In genomic region chr10:99556225-99556523, GRCh38 we compare ENCODE assay signal across 23 cellular contexts. TPM values are rescaled to one million over a fixed set of nuclear protein-coding genes. Genes with fewer than 3 reads are reported as not detected.
A peak's percentile ranks its signal among the peaks of the same experiment; 100 is the strongest.
DNase-seq lines count a peak whose midpoint lies in the region; ATAC-seq, FAIRE-seq and TF ChIP-seq lines count a peak whose summit lies in the region.
"Had no signal": no experiment of that assay in that cellular context is flagged by ENCODE, and none has a peak within 500 bp of the region (broad histone marks: within the 10 kb centered on the region; RNA-seq: fewer than 3 reads in every experiment).

No MANE protein-coding gene starts in this region.

- no peak overlapping the region for H3K4me3 Mint-ChIP-seq in activated naive CD8-positive, alpha-beta T cell treated with anti-CD3 and anti-CD28 coated beads, Interleukin-2, amount 50 U/mL, for 24 hours
- no peak overlapping the region for H3K4me3 Mint-ChIP-seq in activated naive CD8-positive, alpha-beta T cell treated with anti-CD3 and anti-CD28 coated beads for 36 hours

- peak; percentile 35 for FAIRE-seq in GM12878 (lab: Jason Lieb, UNC)
- FAIRE-seq: GM12891, H1 had no signal

- RAD21 ChIA-PET in GM12878 (lab: Charles Lee; ENCODE audit: unreplicated experiment) = interaction anchor here (1.0 kb wide), 1 partner anchor 120 kb away, joined by 4 read pairs; no protein-coding TSS in a partner anchor

- peaks cover 17% of the 10 kb centered on the region for H3K4me1 ChIP-seq in GM12878 (ENCODE audit: control insufficient read depth, insufficient read depth, low read length)
- H3K4me1 ChIP-seq: BE2C had no signal

- no peaks in the 10 kb centered on the region for H3K79me2 ChIP-seq in GM12878 (ENCODE audit: control insufficient read depth, insufficient read depth, low read length)

- CTCF ChIA-PET in GM12878 (lab: Yijun Ruan, JAX) = interaction anchor here (5.8 to 11.1 kb wide), 2 partner anchors 57 to 120 kb away, joined by 43 to 201 read pairs; no protein-coding TSS in a partner anchor

- SMC1A ChIA-PET in GM12878 (lab: Charles Lee; ENCODE audit: uncharacterized antibody, unreplicated experiment) = interaction anchor here (1.1 to 1.2 kb wide), 3 partner anchors 12 to 120 kb away, joined by 3 to 4 read pairs (median 3); no protein-coding TSS in a partner anchor

- peaks cover 50% of the 10 kb centered on the region for H3K27me3 Mint-ChIP-seq in activated naive CD8-positive, alpha-beta T cell treated with anti-CD3 and anti-CD28 coated beads, Interleukin-2, amount 50 U/mL, for 24 hours
- peaks cover 72% of the 10 kb centered on the region for H3K27me3 Mint-ChIP-seq in activated naive CD8-positive, alpha-beta T cell treated with anti-CD3 and anti-CD28 coated beads for 36 hours

- peaks cover 12% of the 10 kb centered on the region for H3K4me1 Mint-ChIP-seq in activated naive CD8-positive, alpha-beta T cell treated with anti-CD3 and anti-CD28 coated beads, Interleukin-2, amount 50 U/mL, for 24 hours
- H3K4me1 Mint-ChIP-seq in activated naive CD8-positive, alpha-beta T cell treated with anti-CD3 and anti-CD28 coated beads for 36 hours = peaks cover 12% of the 10 kb centered on the region

- no peak overlapping the region for H3K4me3 ChIP-seq in GM12878

- no peaks in the 10 kb centered on the region for H3K9me3 Mint-ChIP-seq in activated naive CD8-positive, alpha-beta T cell treated with anti-CD3 and anti-CD28 coated beads, Interleukin-2, amount 50 U/mL, for 24 hours
- no peaks in the 10 kb centered on the region for H3K9me3 Mint-ChIP-seq in activated naive CD8-positive, alpha-beta T cell treated with anti-CD3 and anti-CD28 coated beads for 36 hours
- H3K9me3 Mint-ChIP-seq: CD4-positive, alpha-beta memory T cell had no signal

- H3K4me2 ChIP-seq in GM12878 (ENCODE audit: control insufficient read depth, insufficient read depth) = peak overlapping the region; percentile 78

- intact Hi-C loops in GM12878 (cut with micrococcal nuclease; ENCODE audit: unreplicated experiment) = loop anchor here (2.0 kb wide), 2 partner anchors 119 to 155 kb away; no protein-coding TSS in a partner anchor

- TF ChIP-seq EP300 in GM12878 (IDR thresholded peaks at IDR 0.05; ENCODE audit: borderline replicate concordance in 1 of 2, control insufficient read depth in 1 of 2, low read depth in 2 of 2, low read length in 2 of 2) = no peak

- 0% methylated on average over 1 of the region's 1 CpG for WGBS in GM12878 (ENCODE audit: insufficient coverage, insufficient replicate concordance, low lambda C conversion rate, missing lambda C conversion rate)

- H3K36me3 Mint-ChIP-seq in activated naive CD8-positive, alpha-beta T cell treated with anti-CD3 and anti-CD28 coated beads, Interleukin-2, amount 50 U/mL, for 24 hours (ENCODE audit: low read depth) = no peaks in the 10 kb centered on the region
- no peaks in the 10 kb centered on the region for H3K36me3 Mint-ChIP-seq in activated naive CD8-positive, alpha-beta T cell treated with anti-CD3 and anti-CD28 coated beads for 36 hours
- H3K36me3 Mint-ChIP-seq: CD4-positive, alpha-beta memory T cell had no signal

- no peak overlapping the region for H3K27ac Mint-ChIP-seq in activated naive CD8-positive, alpha-beta T cell treated with anti-CD3 and anti-CD28 coated beads, Interleukin-2, amount 50 U/mL, for 24 hours
- H3K27ac Mint-ChIP-seq in activated naive CD8-positive, alpha-beta T cell treated with anti-CD3 and anti-CD28 coated beads for 36 hours = no peak overlapping the region

- no peaks in the 10 kb centered on the region for H3K36me3 ChIP-seq in GM12878 (ENCODE audit: control insufficient read depth in 2 of 2, insufficient read depth in 2 of 2, low read length in 1 of 2)
- H3K36me3 ChIP-seq: BE2C had no signal

- POLR2A ChIA-PET in GM12878 (lab: Charles Lee) = no interaction called here

- no TSS peak for BruUV-seq in GM12878 (replicated peaks; lab: Mats Ljungman, UMichigan)

- no peak for TF ChIP-seq CTCF in GM12878 (IDR thresholded peaks at IDR 0.05 in 2 of 3, conservative IDR thresholded peaks at IDR 0.05 in 1 of 3; ENCODE audit: control insufficient read depth in 2 of 3, extremely low read depth in 1 of 3, insufficient read depth in 1 of 3, low read depth in 3 of 3, low read length in 3 of 3)

- peaks cover 0 to 2% of the 10 kb centered on the region in 2 experiments; a peak in 2 of 4 replicates for H3K27me3 ChIP-seq in GM12878 (replicated peaks in 1 of 2; ENCODE audit: control insufficient read depth in 2 of 2, insufficient read depth in 2 of 2, low read length in 1 of 2)

- in situ Hi-C loops in GM12878 (cut with MboI) = no loop called here

- no peak for DNase-seq in activated naive CD8-positive, alpha-beta T cell treated with anti-CD3 and anti-CD28 coated beads, Interleukin-2, amount 50 U/mL, for 24 hours
- no peak for DNase-seq in activated naive CD8-positive, alpha-beta T cell treated with anti-CD3 and anti-CD28 coated beads for 36 hours
- DNase-seq in GM12878 (ENCODE audit: low read depth, low spot score) (no peak), SK-N-DZ (ENCODE audit: low spot score) (no peak)
- no peak for DNase-seq in stimulated activated CD8-positive, alpha-beta memory T cell treated with anti-CD3 and anti-CD28 coated beads, Interleukin-4, amount 100 ng/mL, for 48 hours
- DNase-seq: BE2C; CD4-positive, alpha-beta memory T cell; DMS53; EL; KBM-7; NCI-H1694 treated with DMSO at 0.1 percent for 48 hours; NCI-H2107; NCI-H510A treated with DMSO at 0.1 percent for 48 hours; NCI-H774; RPMI8226; SHP77 treated with DMSO at 0.1 percent for 48 hours had no signal

- H3K27ac ChIP-seq in GM12878 (ENCODE audit: control insufficient read depth, insufficient read depth) = no peak overlapping the region

- TF ChIP-seq RAD21 in GM12878 (IDR thresholded peaks at IDR 0.05; ENCODE audit: insufficient read depth, low read depth, low read length) = no peak

- H3K9ac ChIP-seq in GM12878 (ENCODE audit: control insufficient read depth, insufficient read depth, low read length) = no peak overlapping the region

- no peak for TF ChIP-seq POLR2A in GM12878 (IDR thresholded peaks at IDR 0.05; ENCODE audit: low read depth, low read length)

- H3K9me3 ChIP-seq in GM12878 (replicated peaks; ENCODE audit: control insufficient read depth, insufficient read depth, low read length) = no peaks in the 10 kb centered on the region
- H3K9me3 ChIP-seq: BE2C had no signal

- peak; percentile 66 for ATAC-seq in activated naive CD8-positive, alpha-beta T cell treated with anti-CD3 and anti-CD28 coated beads, Interleukin-2, amount 50 U/mL, for 24 hours
- ATAC-seq in HG02763 (IDR thresholded peaks at IDR 0.05; ENCODE audit: unreplicated experiment) = peak; percentile 73
- peak; percentile 62 for ATAC-seq in HG03521 (IDR thresholded peaks at IDR 0.05; ENCODE audit: unreplicated experiment)
- ATAC-seq in GM12878 = peak; percentile 86
- no peak for ATAC-seq in HG03135 (IDR thresholded peaks at IDR 0.05; ENCODE audit: unreplicated experiment)
- ATAC-seq: SK-N-SH treated with all-trans-retinoic acid at 6 μM for 48 hours had no signal

- H4K20me1 ChIP-seq in GM12878 (ENCODE audit: control insufficient read depth, insufficient read depth) = no peaks in the 10 kb centered on the region

- H2AFZ ChIP-seq in GM12878 (ENCODE audit: control insufficient read depth, low read depth, low read length) = peak overlapping the region; percentile 34

TF ChIP-seq in GM12878, 131 proteins besides CTCF, POLR2A, EP300 and RAD21:
- no peak for TF ChIP-seq FOXM1 (IDR thresholded peaks at IDR 0.05; ENCODE audit: low read depth, low read length)
- peak; percentile 61; the same call in 1 of the 2 replicates for TF ChIP-seq SPI1 (IDR thresholded peaks at IDR 0.05; ENCODE audit: borderline replicate concordance, insufficient read depth, low read depth, low read length)
- no peak for TF ChIP-seq BCL11A (IDR thresholded peaks at IDR 0.05; ENCODE audit: low read depth, low read length)

RNA-seq across cellular contexts. Expression of gene NKX2-3, which starts 23.4 kb away (rescaled TPM):
- not detected for total RNA-seq in activated naive CD8-positive, alpha-beta T cell treated with anti-CD3 and anti-CD28 coated beads for 36 hours
- total RNA-seq in GM12878 (2013; cell fraction: nucleolus; rRNA removed) = not detected in 2 replicates
- total RNA-seq in GM12878 (2014; rRNA removed) (not detected in 2 replicates), GM12878 (2014; rRNA removed; fragmentation: Illumina TruSeq; extraction: Trizol) (not detected in 2 replicates), GM12878 (2021) (not detected in 2 replicates)
- not detected for polyA plus RNA-seq in GM12878 (2011; ENCODE audit: low read depth)
- polyA plus RNA-seq in GM12878 (2011; rRNA removed) (not detected in 2 replicates), GM12878 (2014; fragmentation: Illumina TruSeq; extraction: Trizol) (not detected in 2 replicates), GM12878 (2014; fragmentation: Nextera tagmentation; extraction: Ambion mirVana) (not detected), GM12878 (2014; rRNA removed) (not detected in 2 replicates), GM12878 (2016; fragmentation: Nextera tagmentation; extraction: Ambion mirVana) (not detected)
- polyA plus RNA-seq in GM12878 (2011; cell fraction: cytosol; rRNA removed) = not detected in 2 replicates
- polyA plus RNA-seq in GM12878 (2011; cell fraction: nucleus; rRNA removed) = not detected in 2 replicates
- not detected in 2 replicates for polyA plus RNA-seq in GM12878 (2012)
- polyA minus RNA-seq in GM12878 (2011; rRNA and poly(A)+ RNA removed) = not detected in 2 replicates
- not detected in 2 replicates for polyA minus RNA-seq in GM12878 (2011; cell fraction: cytosol; rRNA and poly(A)+ RNA removed)
- polyA minus RNA-seq in GM12878 (2011; cell fraction: nucleus; rRNA and poly(A)+ RNA removed) = not detected in 2 replicates
- polyA plus RNA-seq in SK-N-DZ (2014; cell fraction: cytosol; rRNA removed) = not detected in 2 replicates
- not detected in 2 replicates for polyA plus RNA-seq in SK-N-DZ (2014; cell fraction: nucleus; rRNA removed)
- total RNA-seq: CD4-positive, alpha-beta memory T cell; H1; T-helper 1 cell treated with Interleukin-12 subunit alpha and Interleukin-12 subunit beta and Interleukin-4 antibody, amounts not matched to agents 30 ng/mL and 1 ng/mL, for 36 hours had no signal
- polyA plus RNA-seq: H1 had no signal
